In the genomic region with DNA sequence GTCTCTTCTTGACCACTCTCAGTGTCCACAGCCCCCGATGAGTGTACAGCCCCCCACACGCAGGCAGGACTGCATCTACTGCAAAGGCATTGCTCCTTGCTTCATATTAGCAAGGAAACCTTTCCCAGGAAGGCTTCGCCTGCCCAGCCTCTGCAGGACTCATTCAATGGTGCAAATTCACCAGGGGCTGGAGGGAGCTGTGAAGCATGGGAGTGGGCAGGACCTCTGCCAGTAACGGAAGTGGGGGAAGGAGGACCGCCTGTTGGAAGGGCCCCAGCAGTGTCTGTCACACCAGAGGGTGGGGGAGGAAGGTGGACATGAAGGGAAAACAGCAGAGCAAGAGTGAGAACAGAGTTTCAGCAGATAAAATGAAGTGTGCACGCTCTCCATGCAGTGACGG, we compare ENCODE assay signal across 1 cellular context.
TF ChIP-seq lines count a peak whose summit lies in the region.

No MANE protein-coding gene starts in this region.

TF ChIP-seq in HCT116, 20 proteins besides CTCF, POLR2A, EP300 and RAD21:
- TF ChIP-seq EZH2phosphoT487 (IDR thresholded peaks at IDR 0.05; ENCODE audit: borderline replicate concordance) (no peak), JUND (IDR thresholded peaks at IDR 0.05) (no peak), POLR2AphosphoS5 (IDR thresholded peaks at IDR 0.05; ENCODE audit: low read depth, low read length) (no peak), CEBPB (IDR thresholded peaks at IDR 0.05; ENCODE audit: low read depth) (no peak), ATF3 (IDR thresholded peaks at IDR 0.05) (no peak), ZFX (IDR thresholded peaks at IDR 0.05) (no peak), EZH2 (IDR thresholded peaks at IDR 0.05) (no peak), SP1 (IDR thresholded peaks at IDR 0.05; ENCODE audit: low read depth) (no peak), SIN3A (IDR thresholded peaks at IDR 0.05; ENCODE audit: low read depth) (no peak), YY1 (IDR thresholded peaks at IDR 0.05; ENCODE audit: extremely low read depth, insufficient replicate concordance, low read depth, low read length) (no peak), ELF1 (IDR thresholded peaks at IDR 0.05; ENCODE audit: borderline replicate concordance, low read depth) (no peak), TCF7L2 (IDR thresholded peaks at IDR 0.05; ENCODE audit: borderline replicate concordance, extremely low read depth, insufficient read depth, insufficient read length) (no peak), MAX (IDR thresholded peaks at IDR 0.05) (no peak), CBX3 (IDR thresholded peaks at IDR 0.05; ENCODE audit: low read depth) (no peak), ZBTB33 (IDR thresholded peaks at IDR 0.05; ENCODE audit: extremely low read depth, insufficient replicate concordance, low read length) (no peak), ZNF274 (IDR thresholded peaks at IDR 0.05; ENCODE audit: low read depth, low read length) (no peak), EGR1 (IDR thresholded peaks at IDR 0.05; ENCODE audit: low read depth) (no peak), FOSL1 (IDR thresholded peaks at IDR 0.05; ENCODE audit: low read depth) (no peak)
